Comparison of ENCODE assay signal across 1 cellular context in genomic region chr12:41576925-41577324, GRCh38.
A peak's percentile ranks its signal among the peaks of the same experiment; 100 is the strongest.
TF ChIP-seq lines count a peak whose summit lies in the region.

No MANE protein-coding gene starts in this region.

TF ChIP-seq in H1, 55 proteins besides CTCF, POLR2A, EP300 and RAD21 (continued from another document):
- TF ChIP-seq, protein P1, sequence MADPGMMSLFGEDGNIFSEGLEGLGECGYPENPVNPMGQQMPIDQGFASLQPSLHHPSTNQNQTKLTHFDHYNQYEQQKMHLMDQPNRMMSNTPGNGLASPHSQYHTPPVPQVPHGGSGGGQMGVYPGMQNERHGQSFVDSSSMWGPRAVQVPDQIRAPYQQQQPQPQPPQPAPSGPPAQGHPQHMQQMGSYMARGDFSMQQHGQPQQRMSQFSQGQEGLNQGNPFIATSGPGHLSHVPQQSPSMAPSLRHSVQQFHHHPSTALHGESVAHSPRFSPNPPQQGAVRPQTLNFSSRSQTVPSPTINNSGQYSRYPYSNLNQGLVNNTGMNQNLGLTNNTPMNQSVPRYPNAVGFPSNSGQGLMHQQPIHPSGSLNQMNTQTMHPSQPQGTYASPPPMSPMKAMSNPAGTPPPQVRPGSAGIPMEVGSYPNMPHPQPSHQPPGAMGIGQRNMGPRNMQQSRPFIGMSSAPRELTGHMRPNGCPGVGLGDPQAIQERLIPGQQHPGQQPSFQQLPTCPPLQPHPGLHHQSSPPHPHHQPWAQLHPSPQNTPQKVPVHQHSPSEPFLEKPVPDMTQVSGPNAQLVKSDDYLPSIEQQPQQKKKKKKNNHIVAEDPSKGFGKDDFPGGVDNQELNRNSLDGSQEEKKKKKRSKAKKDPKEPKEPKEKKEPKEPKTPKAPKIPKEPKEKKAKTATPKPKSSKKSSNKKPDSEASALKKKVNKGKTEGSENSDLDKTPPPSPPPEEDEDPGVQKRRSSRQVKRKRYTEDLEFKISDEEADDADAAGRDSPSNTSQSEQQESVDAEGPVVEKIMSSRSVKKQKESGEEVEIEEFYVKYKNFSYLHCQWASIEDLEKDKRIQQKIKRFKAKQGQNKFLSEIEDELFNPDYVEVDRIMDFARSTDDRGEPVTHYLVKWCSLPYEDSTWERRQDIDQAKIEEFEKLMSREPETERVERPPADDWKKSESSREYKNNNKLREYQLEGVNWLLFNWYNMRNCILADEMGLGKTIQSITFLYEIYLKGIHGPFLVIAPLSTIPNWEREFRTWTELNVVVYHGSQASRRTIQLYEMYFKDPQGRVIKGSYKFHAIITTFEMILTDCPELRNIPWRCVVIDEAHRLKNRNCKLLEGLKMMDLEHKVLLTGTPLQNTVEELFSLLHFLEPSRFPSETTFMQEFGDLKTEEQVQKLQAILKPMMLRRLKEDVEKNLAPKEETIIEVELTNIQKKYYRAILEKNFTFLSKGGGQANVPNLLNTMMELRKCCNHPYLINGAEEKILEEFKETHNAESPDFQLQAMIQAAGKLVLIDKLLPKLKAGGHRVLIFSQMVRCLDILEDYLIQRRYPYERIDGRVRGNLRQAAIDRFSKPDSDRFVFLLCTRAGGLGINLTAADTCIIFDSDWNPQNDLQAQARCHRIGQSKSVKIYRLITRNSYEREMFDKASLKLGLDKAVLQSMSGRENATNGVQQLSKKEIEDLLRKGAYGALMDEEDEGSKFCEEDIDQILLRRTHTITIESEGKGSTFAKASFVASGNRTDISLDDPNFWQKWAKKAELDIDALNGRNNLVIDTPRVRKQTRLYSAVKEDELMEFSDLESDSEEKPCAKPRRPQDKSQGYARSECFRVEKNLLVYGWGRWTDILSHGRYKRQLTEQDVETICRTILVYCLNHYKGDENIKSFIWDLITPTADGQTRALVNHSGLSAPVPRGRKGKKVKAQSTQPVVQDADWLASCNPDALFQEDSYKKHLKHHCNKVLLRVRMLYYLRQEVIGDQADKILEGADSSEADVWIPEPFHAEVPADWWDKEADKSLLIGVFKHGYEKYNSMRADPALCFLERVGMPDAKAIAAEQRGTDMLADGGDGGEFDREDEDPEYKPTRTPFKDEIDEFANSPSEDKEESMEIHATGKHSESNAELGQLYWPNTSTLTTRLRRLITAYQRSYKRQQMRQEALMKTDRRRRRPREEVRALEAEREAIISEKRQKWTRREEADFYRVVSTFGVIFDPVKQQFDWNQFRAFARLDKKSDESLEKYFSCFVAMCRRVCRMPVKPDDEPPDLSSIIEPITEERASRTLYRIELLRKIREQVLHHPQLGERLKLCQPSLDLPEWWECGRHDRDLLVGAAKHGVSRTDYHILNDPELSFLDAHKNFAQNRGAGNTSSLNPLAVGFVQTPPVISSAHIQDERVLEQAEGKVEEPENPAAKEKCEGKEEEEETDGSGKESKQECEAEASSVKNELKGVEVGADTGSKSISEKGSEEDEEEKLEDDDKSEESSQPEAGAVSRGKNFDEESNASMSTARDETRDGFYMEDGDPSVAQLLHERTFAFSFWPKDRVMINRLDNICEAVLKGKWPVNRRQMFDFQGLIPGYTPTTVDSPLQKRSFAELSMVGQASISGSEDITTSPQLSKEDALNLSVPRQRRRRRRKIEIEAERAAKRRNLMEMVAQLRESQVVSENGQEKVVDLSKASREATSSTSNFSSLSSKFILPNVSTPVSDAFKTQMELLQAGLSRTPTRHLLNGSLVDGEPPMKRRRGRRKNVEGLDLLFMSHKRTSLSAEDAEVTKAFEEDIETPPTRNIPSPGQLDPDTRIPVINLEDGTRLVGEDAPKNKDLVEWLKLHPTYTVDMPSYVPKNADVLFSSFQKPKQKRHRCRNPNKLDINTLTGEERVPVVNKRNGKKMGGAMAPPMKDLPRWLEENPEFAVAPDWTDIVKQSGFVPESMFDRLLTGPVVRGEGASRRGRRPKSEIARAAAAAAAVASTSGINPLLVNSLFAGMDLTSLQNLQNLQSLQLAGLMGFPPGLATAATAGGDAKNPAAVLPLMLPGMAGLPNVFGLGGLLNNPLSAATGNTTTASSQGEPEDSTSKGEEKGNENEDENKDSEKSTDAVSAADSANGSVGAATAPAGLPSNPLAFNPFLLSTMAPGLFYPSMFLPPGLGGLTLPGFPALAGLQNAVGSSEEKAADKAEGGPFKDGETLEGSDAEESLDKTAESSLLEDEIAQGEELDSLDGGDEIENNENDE (IDR thresholded peaks at IDR 0.05; ENCODE audit: insufficient replicate concordance, low read length) = peak; percentile 57
- TF ChIP-seq TEAD4 (IDR thresholded peaks at IDR 0.05; ENCODE audit: low read depth, low read length) = peak; percentile 65
- peak; percentile 82 for TF ChIP-seq NANOG (IDR thresholded peaks at IDR 0.05; ENCODE audit: insufficient read depth, low read depth, low read length, poor library complexity, severe bottlenecking)
- TF ChIP-seq CEBPB (IDR thresholded peaks at IDR 0.05; ENCODE audit: low read depth, low read length) = no peak
- TF ChIP-seq KDM1A (IDR thresholded peaks at IDR 0.05; ENCODE audit: borderline replicate concordance, low read length) = no peak; the same call in 1 of the 2 replicates
- TF ChIP-seq TCF12 (IDR thresholded peaks at IDR 0.05; ENCODE audit: low read depth, low read length) = 0 out of 2 replicates have a peak, but pooled peaks have one; percentile 20
- TF ChIP-seq CHD2 (IDR thresholded peaks at IDR 0.05; ENCODE audit: low read length) = no peak
- TF ChIP-seq SP1 (IDR thresholded peaks at IDR 0.05; ENCODE audit: low read depth, low read length) = no peak
- no peak for TF ChIP-seq NRF1 (IDR thresholded peaks at IDR 0.05; ENCODE audit: low read depth, low read length)
